Comparison of ENCODE assay signal across 8 cellular contexts in the genomic region with DNA sequence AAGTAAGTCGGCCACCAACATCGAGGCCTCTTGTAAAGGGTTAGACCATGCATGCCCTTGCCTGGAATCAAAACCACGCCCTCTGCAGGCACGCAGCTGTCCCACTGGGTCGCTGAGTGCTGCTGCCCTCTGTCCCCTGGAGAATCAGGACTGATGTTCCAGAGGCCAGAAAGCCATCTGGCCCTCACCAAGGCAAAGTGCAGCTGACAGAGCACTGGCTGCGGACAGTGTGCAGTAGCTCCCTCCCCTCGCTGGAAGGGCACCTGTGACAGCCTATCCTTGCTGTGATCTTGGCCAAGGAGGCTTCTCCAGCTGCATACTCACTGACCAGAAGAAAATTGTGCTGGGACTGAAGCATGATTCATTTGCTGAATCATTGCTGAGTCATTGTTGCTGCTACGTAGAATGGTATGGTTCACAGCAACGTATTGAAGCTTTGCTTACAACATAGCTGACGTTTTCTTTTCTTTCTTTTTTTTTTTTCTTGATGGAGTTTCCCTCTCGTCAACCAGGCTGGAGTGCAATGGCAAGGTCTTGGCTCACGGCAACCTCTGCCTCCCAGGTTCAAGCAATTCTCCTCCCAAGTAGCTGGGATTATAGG. TPM values are rescaled to one million over a fixed set of nuclear protein-coding genes. Genes with fewer than 3 reads are reported as not detected.
DNase-seq lines count a peak whose midpoint lies in the region; ATAC-seq and TF ChIP-seq lines count a peak whose summit lies in the region.

No MANE protein-coding gene starts in this region.

- peak overlapping the region; percentile 31 for H3K18ac ChIP-seq in neuronal stem cell (ENCODE audit: low read length)

- H2AK5ac ChIP-seq in neuronal stem cell (ENCODE audit: low read depth, low read length): peak overlapping the region; percentile 24

- H3K9ac ChIP-seq in mammary epithelial cell (ENCODE audit: insufficient read depth, low read length) (peak overlapping the region; percentile 24), neuronal stem cell (ENCODE audit: low read depth, low read length, poor library complexity) (no peak overlapping the region)

- H3K9me3 ChIP-seq in mammary epithelial cell (replicated peaks; ENCODE audit: insufficient read depth, low read length): no peaks in the 10 kb centered on the region
- H3K9me3 ChIP-seq in neuronal stem cell (replicated peaks in 1 of 2; ENCODE audit: control insufficient read depth in 2 of 2, insufficient read depth in 1 of 2, low read depth in 1 of 2, low read length in 2 of 2): no peaks in the 10 kb centered on the region

- 28% methylated on average over 9 of the region's 12 CpGs for WGBS in mammary epithelial cell (ENCODE audit: low coverage, missing lambda C conversion rate)
- WGBS in neuronal stem cell (ENCODE audit: extremely low coverage in 2 of 2, insufficient read length in 2 of 2, insufficient replicate concordance in 1 of 2), 2 donors: no CpG with 5 or more reads among the region's 12 CpGs

- H4K8ac ChIP-seq in neuronal stem cell (ENCODE audit: low read depth, low read length): no peak overlapping the region

- intact Hi-C loops in mammary epithelial cell (cut with micrococcal nuclease): loop anchor here (5.0 kb wide), 1 partner anchor 67 kb away; no protein-coding TSS in a partner anchor

- H2AFZ ChIP-seq in mammary epithelial cell (ENCODE audit: low read depth, low read length): peak overlapping the region; percentile 12
- no peak overlapping the region for H2AFZ ChIP-seq in neuronal stem cell (ENCODE audit: low read length)

- no peak for ATAC-seq in GM21717 (IDR thresholded peaks at IDR 0.05; ENCODE audit: unreplicated experiment)

- H2BK120ac ChIP-seq in neuronal stem cell (ENCODE audit: low read depth, low read length): no peak overlapping the region

- H2BK12ac ChIP-seq in neuronal stem cell (ENCODE audit: low read length): no peak overlapping the region

- no peak overlapping the region for H3K23ac ChIP-seq in neuronal stem cell (ENCODE audit: low read depth, low read length, poor library complexity)

- dilution Hi-C loops in mammary epithelial cell (cut with HindIII; ENCODE audit: low sequenced_read_pairs): no loop called here

- no peaks in the 10 kb centered on the region for H4K20me1 ChIP-seq in mammary epithelial cell (ENCODE audit: insufficient read depth, low read length)

- CTCF ChIA-PET in mammary epithelial cell (lab: Charles Lee; ENCODE audit: low non-redundant PET): no interaction called here

- H3K27me3 ChIP-seq in mammary epithelial cell (ENCODE audit: insufficient read depth, low read length): no peaks in the 10 kb centered on the region
- peaks cover 0 to 3% (median 0%) of the 10 kb centered on the region in 3 experiments for H3K27me3 ChIP-seq in neuronal stem cell (ENCODE audit: control insufficient read depth in 3 of 3, insufficient read depth in 3 of 3, low read depth in 1 of 3, low read length in 3 of 3)

- DNase-seq in ELR (ENCODE audit: low read depth): peak; percentile 96
- peak; percentile 94 for DNase-seq in NCI-H226
- peak; percentile 99 for DNase-seq in mammary epithelial cell
- no peak for DNase-seq in neuronal stem cell (ENCODE audit: low spot score)
- DNase-seq in NCI-H2227 treated with DMSO at 0.1 percent for 48 hours (lab: John Stamatoyannopoulos, UW): no peak
- DNase-seq in NCI-H1436 treated with DMSO at 0.1 percent for 48 hours (lab: John Stamatoyannopoulos, UW): no peak
- no peak for DNase-seq in NCI-H2227 (lab: John Stamatoyannopoulos, UW; ENCODE audit: unreplicated experiment)

- peak overlapping the region; percentile 62 for H3K4me2 ChIP-seq in mammary epithelial cell (ENCODE audit: insufficient read depth, low read depth, low read length)
- H3K4me2 ChIP-seq in neuronal stem cell (ENCODE audit: insufficient read depth, low read length, poor library complexity, severe bottlenecking): no peak overlapping the region

- peak overlapping the region; percentile 88 for H3K27ac ChIP-seq in mammary epithelial cell (ENCODE audit: insufficient read depth, low read depth, low read length)
- no peak overlapping the region for H3K27ac ChIP-seq in neuronal stem cell (replicated peaks; ENCODE audit: low read length)

- TF ChIP-seq CTCF in mammary epithelial cell (conservative IDR thresholded peaks at IDR 0.05 in 1 of 2, IDR thresholded peaks at IDR 0.05 in 1 of 2; ENCODE audit: extremely low read depth in 1 of 2, insufficient read depth in 1 of 2, low read depth in 1 of 2, low read length in 2 of 2): peak in 1 of 2 donors; percentile 13

- in situ Hi-C loops in mammary epithelial cell (cut with MboI; ENCODE audit: low sequenced_read_pairs in 2 of 2): no loop called here

- no peaks in the 10 kb centered on the region for H3K79me2 ChIP-seq in mammary epithelial cell (ENCODE audit: insufficient read depth, low read length)

- no peaks in the 10 kb centered on the region for H3K79me1 ChIP-seq in neuronal stem cell (ENCODE audit: low read depth, low read length)

- H4K91ac ChIP-seq in neuronal stem cell (ENCODE audit: low read depth, low read length, poor library complexity): no peak overlapping the region

- H3K4me1 ChIP-seq in mammary epithelial cell (ENCODE audit: insufficient read depth, low read length) (peaks cover 37% of the 10 kb centered on the region), neuronal stem cell (ENCODE audit: control insufficient read depth in 2 of 2, insufficient read depth in 1 of 2, low read depth in 1 of 2, low read length in 2 of 2) (peaks cover 3 to 7% of the 10 kb centered on the region in 2 donors)

- H2BK15ac ChIP-seq in neuronal stem cell (ENCODE audit: low read length): peak overlapping the region; percentile 14

- H3K36me3 ChIP-seq in mammary epithelial cell (ENCODE audit: insufficient read depth, low read length): no peaks in the 10 kb centered on the region
- H3K36me3 ChIP-seq in neuronal stem cell (replicated peaks in 1 of 2; ENCODE audit: control insufficient read depth in 2 of 2, insufficient read depth in 2 of 2, low read length in 2 of 2): no peaks in the 10 kb centered on the region

- no peak overlapping the region for H2BK5ac ChIP-seq in neuronal stem cell (ENCODE audit: low read length)

- BruUV-seq in mammary epithelial cell (replicated peaks; lab: Mats Ljungman, UMichigan): no TSS peak

- no peak overlapping the region for H3K14ac ChIP-seq in neuronal stem cell (ENCODE audit: low read length)

- no peak overlapping the region for H3K4ac ChIP-seq in neuronal stem cell (ENCODE audit: low read length)

- H3K4me3 ChIP-seq in mammary epithelial cell (replicated peaks in 1 of 3; ENCODE audit: insufficient read depth in 1 of 3, low read depth in 2 of 3, low read length in 3 of 3): no peak overlapping the region
- H3K4me3 ChIP-seq in neuronal stem cell (ENCODE audit: low read length in 2 of 2): no peak overlapping the region

RNA-seq across cellular contexts. Expression of a gene that starts 30.4 kb away (rescaled TPM):
- not detected for total RNA-seq in mammary epithelial cell
- not detected for polyA plus RNA-seq in mammary epithelial cell
- not detected for polyA minus RNA-seq in mammary epithelial cell
- polyA plus RNA-seq in neuronal stem cell (2013, experiment 1 of 2): not detected
- polyA plus RNA-seq in neuronal stem cell (2013, experiment 2 of 2): 0.11 TPM

Comparison
In these comparisons a context has a peak if more than half of its experiments do, and no peak if none do; other contexts are left out.
1. DNase-seq: peak in ELR (single experiment), NCI-H226 (single experiment) and mammary epithelial cell (single experiment); none in neuronal stem cell (single experiment), NCI-H2227 treated with DMSO at 0.1 percent for 48 hours (single experiment), NCI-H1436 treated with DMSO at 0.1 percent for 48 hours (single experiment) and NCI-H2227 (single experiment).